ENCODE assay signal across 21 cellular contexts in the genomic region with DNA sequence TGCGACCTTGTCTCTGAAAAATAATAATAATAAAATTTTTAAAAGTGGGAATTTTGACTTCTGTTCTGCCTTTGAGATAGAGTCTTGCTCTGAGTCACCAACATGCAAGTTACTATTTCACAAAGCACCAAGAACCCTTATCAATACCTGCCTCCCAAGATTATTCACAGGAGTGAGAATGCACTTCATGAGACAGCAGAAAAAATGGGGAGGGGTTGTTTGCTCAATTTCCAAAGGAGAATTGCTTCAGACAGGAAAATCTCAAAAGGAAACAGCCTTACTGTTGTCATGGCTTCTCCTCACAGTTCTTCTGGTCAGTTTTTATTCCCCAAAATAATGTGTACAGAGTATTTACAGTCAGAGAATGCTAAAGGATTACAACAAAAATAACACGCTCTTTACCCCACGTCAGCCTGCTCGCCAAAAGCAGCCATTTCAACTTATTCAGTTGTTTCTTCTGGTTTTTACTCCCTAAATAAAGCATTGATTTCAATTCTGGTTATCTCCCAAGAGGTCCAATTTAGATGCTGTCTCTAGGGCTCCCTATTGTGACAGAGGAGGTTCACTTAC.
DNase-seq lines count a peak whose midpoint lies in the region; ATAC-seq and TF ChIP-seq lines count a peak whose summit lies in the region.
"Had no signal": no experiment of that assay in that cellular context is flagged by ENCODE, and none has a peak within 500 bp of the region (broad histone marks: within the 10 kb centered on the region; RNA-seq: fewer than 3 reads in every experiment).

No MANE protein-coding gene starts in this region.

- no peak for ATAC-seq in Right ventricle myocardium inferior
- no peak for ATAC-seq in stimulated activated naive B cell treated with anti-CD40 and anti-IgM and Interleukin-4, amounts not matched to agents 10 μg/mL and 1 μg/mL and 100 μg/mL, for 72 hours (replicated peaks)
- ATAC-seq: activated CD4-positive, CD25-positive, alpha-beta regulatory T cell treated with anti-CD3 and anti-CD28 coated beads, Interleukin-2, amount 50 U/mL, for 24 hours; CD8-positive, alpha-beta T cell; T-helper 17 cell had no signal

- H3K4me3 ChIP-seq in left ventricle myocardium inferior (no peak overlapping the region), cardiac fibroblast (replicated peaks in 1 of 2; ENCODE audit: low read depth in 2 of 2, low read length in 2 of 2) (no peak overlapping the region)
- H3K4me3 ChIP-seq: right atrium auricular region, stomach had no signal

- intact Hi-C loops in left ventricle myocardium inferior (cut with micrococcal nuclease) = no loop called here
- intact Hi-C loops in Right ventricle myocardium inferior (cut with DNase I) = no loop called here

- peaks cover 3 to 6% of the 10 kb centered on the region in 2 donors for H3K27me3 Mint-ChIP-seq in stimulated activated naive B cell treated with anti-CD40 and anti-IgM and Interleukin-4, amounts not matched to agents 10 μg/mL and 1 μg/mL and 100 μg/mL, for 72 hours
- H3K27me3 Mint-ChIP-seq: T-helper 17 cell had no signal

- H3K4me3 Mint-ChIP-seq in stimulated activated naive B cell treated with anti-CD40 and anti-IgM and Interleukin-4, amounts not matched to agents 10 μg/mL and 1 μg/mL and 100 μg/mL, for 72 hours = peak overlapping the region in 1 of 2 donors; percentile 0
- H3K4me3 Mint-ChIP-seq: activated T-helper 1 cell treated with anti-CD3 and anti-CD28 coated beads, Interleukin-12 subunit alpha, Interleukin-12 subunit beta, Interleukin-2, Interleukin-4 antibody, amounts not matched to agents 30 ng/mL and 10 ng/mL and 1 ng/mL, durations not matched to agents 14 hours and 24 hours and 36 hours; CD8-positive, alpha-beta T cell; neural crest cell had no signal

- TF ChIP-seq CTCF in left ventricle myocardium inferior (IDR thresholded peaks at IDR 0.05; ENCODE audit: borderline replicate concordance) = no peak
- no peak for TF ChIP-seq CTCF in cardiac fibroblast (IDR thresholded peaks at IDR 0.05; ENCODE audit: low read depth, low read length)

- DNase-seq in left ventricle myocardium inferior (no peak), Right ventricle myocardium inferior (ENCODE audit: missing footprints) (no peak), MV-4-11 (lab: John Stamatoyannopoulos, UW) (peak; percentile 29), cardiac fibroblast (ENCODE audit: low read depth in 2 of 2) (peak; percentile 28 to 42), NK-92 (lab: John Stamatoyannopoulos, UW; ENCODE audit: unreplicated experiment) (no peak), NCI-H526 treated with DMSO at 0.1 percent for 48 hours (lab: John Stamatoyannopoulos, UW) (no peak)
- DNase-seq in stimulated activated naive B cell treated with anti-CD40 and anti-IgM and Interleukin-4, amounts not matched to agents 10 μg/mL and 1 μg/mL and 100 μg/mL, for 72 hours = no peak
- DNase-seq in activated CD8-positive, alpha-beta memory T cell treated with anti-CD3 and anti-CD28 coated beads, Interleukin-2, amount 50 U/mL, for 4 hours = no peak
- DNase-seq: activated CD8-positive, alpha-beta memory T cell treated with anti-CD3 and anti-CD28 coated beads for 24 hours; CD8-positive, alpha-beta T cell; IMR-90; islet precursor cell; mesendoderm; NCI-H1417; NCI-H82; stomach; T-helper 17 cell had no signal

- H3K27ac ChIP-seq in left ventricle myocardium inferior (replicated peaks) = peak overlapping the region; percentile 4
- H3K27ac ChIP-seq: right atrium auricular region had no signal

- peaks cover 44 to 73% of the 10 kb centered on the region in 2 donors for H3K4me1 Mint-ChIP-seq in stimulated activated naive B cell treated with anti-CD40 and anti-IgM and Interleukin-4, amounts not matched to agents 10 μg/mL and 1 μg/mL and 100 μg/mL, for 72 hours

- peaks cover 4 to 9% of the 10 kb centered on the region in 2 donors for H3K9me3 Mint-ChIP-seq in stimulated activated naive B cell treated with anti-CD40 and anti-IgM and Interleukin-4, amounts not matched to agents 10 μg/mL and 1 μg/mL and 100 μg/mL, for 72 hours
- H3K9me3 Mint-ChIP-seq: CD8-positive, alpha-beta T cell had no signal

- no peaks in the 10 kb centered on the region for H3K36me3 ChIP-seq in left ventricle myocardium inferior
- H3K36me3 ChIP-seq: right atrium auricular region, stomach had no signal

- H3K27me3 ChIP-seq in left ventricle myocardium inferior (ENCODE audit: low read depth) = no peaks in the 10 kb centered on the region
- H3K27me3 ChIP-seq: right atrium auricular region, stomach had no signal

- H3K27ac Mint-ChIP-seq in stimulated activated naive B cell treated with anti-CD40 and anti-IgM and Interleukin-4, amounts not matched to agents 10 μg/mL and 1 μg/mL and 100 μg/mL, for 72 hours = peak overlapping the region; percentile 62
- H3K27ac Mint-ChIP-seq: activated T-helper 1 cell treated with anti-CD3 and anti-CD28 coated beads, Interleukin-12 subunit alpha, Interleukin-12 subunit beta, Interleukin-2, Interleukin-4 antibody, amounts not matched to agents 30 ng/mL and 10 ng/mL and 1 ng/mL, durations not matched to agents 14 hours and 24 hours and 36 hours; CD8-positive, alpha-beta T cell had no signal

- peaks cover 6 to 11% of the 10 kb centered on the region in 2 donors for H3K36me3 Mint-ChIP-seq in stimulated activated naive B cell treated with anti-CD40 and anti-IgM and Interleukin-4, amounts not matched to agents 10 μg/mL and 1 μg/mL and 100 μg/mL, for 72 hours
- H3K36me3 Mint-ChIP-seq: CD8-positive, alpha-beta T cell had no signal

- no peaks in the 10 kb centered on the region for H3K4me1 ChIP-seq in left ventricle myocardium inferior
- H3K4me1 ChIP-seq: right atrium auricular region had no signal

- H3K9me3 ChIP-seq in left ventricle myocardium inferior (replicated peaks) = peaks cover 17% of the 10 kb centered on the region

Comparison
In these comparisons a context has a peak if more than half of its experiments do, and no peak if none do; other contexts are left out.
1. DNase-seq: peak in MV-4-11 (single experiment) and cardiac fibroblast (2 of 2); none in left ventricle myocardium inferior (single experiment), Right ventricle myocardium inferior (single experiment), stimulated activated naive B cell treated with anti-CD40 and anti-IgM and Interleukin-4, amounts not matched to agents 10 μg/mL and 1 μg/mL and 100 μg/mL, for 72 hours (single experiment), NK-92 (single experiment), activated CD8-positive, alpha-beta memory T cell treated with anti-CD3 and anti-CD28 coated beads, Interleukin-2, amount 50 U/mL, for 4 hours (single experiment) and NCI-H526 treated with DMSO at 0.1 percent for 48 hours (single experiment).